Comparison of ENCODE assay signal across 22 cellular contexts in the genomic region with DNA sequence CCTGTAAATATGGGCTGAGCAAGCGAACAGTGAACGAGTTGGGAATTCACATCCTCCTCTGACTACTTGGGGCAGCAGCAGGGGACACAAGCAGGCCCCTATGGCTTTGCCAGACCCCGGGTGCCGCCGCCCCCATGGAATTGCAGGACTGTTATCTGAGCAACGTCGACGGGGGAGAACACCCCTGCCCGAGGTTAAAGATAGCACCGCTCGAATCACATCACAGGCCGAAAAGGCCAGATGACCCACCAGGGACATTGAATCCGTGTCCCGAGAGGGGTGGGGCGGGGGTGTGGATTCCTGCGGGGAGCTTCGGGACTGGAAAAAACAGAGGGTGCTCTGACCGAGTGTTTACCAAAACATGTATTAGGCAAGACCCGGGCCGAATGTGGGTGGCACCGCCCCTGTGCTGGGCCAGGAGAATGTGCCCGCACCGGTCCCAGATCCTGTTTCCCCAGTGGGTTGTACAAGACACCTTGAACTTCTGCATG. TPM values are rescaled to one million over a fixed set of nuclear protein-coding genes. Genes with fewer than 3 reads are reported as not detected.
A peak's percentile ranks its signal among the peaks of the same experiment; 100 is the strongest.
DNase-seq lines count a peak whose midpoint lies in the region; ATAC-seq and TF ChIP-seq lines count a peak whose summit lies in the region.
"Had no signal": no experiment of that assay in that cellular context is flagged by ENCODE, and none has a peak within 500 bp of the region (broad histone marks: within the 10 kb centered on the region; RNA-seq: fewer than 3 reads in every experiment).

No MANE protein-coding gene starts in this region.

- CTCF ChIA-PET in PC-3 (lab: Charles Lee): interaction anchor here (0.5 kb wide), 1 partner anchor 264 kb away, joined by 3 read pairs; no protein-coding TSS in a partner anchor

- WGBS in esophagus squamous epithelium, 2 donors: 49 to 56% methylated on average over 3 to 8 of the region's 23 CpGs
- WGBS in right lobe of liver (ENCODE audit: insufficient coverage, low coverage, low lambda C conversion rate, missing lambda C conversion rate): 58% methylated on average over 15 of the region's 23 CpGs

- TF ChIP-seq POLR2A in esophagus squamous epithelium (IDR thresholded peaks at IDR 0.05): no peak
- TF ChIP-seq POLR2A in right lobe of liver (IDR thresholded peaks at IDR 0.05): no peak

- peaks cover 19% of the 10 kb centered on the region for H3K79me2 ChIP-seq in PC-3 (ENCODE audit: low read length)

- H3K4me1 Mint-ChIP-seq in type B pancreatic cell (ENCODE audit: unreplicated experiment): no peaks in the 10 kb centered on the region
- peaks cover 6% of the 10 kb centered on the region for H3K4me1 Mint-ChIP-seq in activated T-helper 17 cell treated with anti-CD3 and anti-CD28 coated beads, Interleukin-2, amount 50 U/mL, for 72 hours

- BruUV-seq in PC-3 (replicated peaks; lab: Mats Ljungman, UMichigan): no TSS peak

- H3K27ac ChIP-seq in PC-3 (ENCODE audit: low read length) (peak overlapping the region; percentile 42), esophagus squamous epithelium (peak overlapping the region; percentile 87 to 94 (median 90)), right lobe of liver (no peak overlapping the region)
- H3K27ac ChIP-seq: neutrophil had no signal

- H3K4me3 ChIP-seq in PC-3 (ENCODE audit: low read length) (peak overlapping the region; percentile 47), esophagus squamous epithelium (peak overlapping the region in 3 of 4 donors; percentile 12 to 38 (median 16)), right lobe of liver (no peak overlapping the region)

- H3K4me2 ChIP-seq in PC-3 (ENCODE audit: low read length): peak overlapping the region; percentile 74
- H3K4me2 ChIP-seq: SK-N-SH had no signal

- H3K36me3 ChIP-seq in PC-3 (ENCODE audit: low read depth, low read length) (peaks cover 8% of the 10 kb centered on the region; the same call in 1 of the 2 replicates), esophagus squamous epithelium (peaks cover 0 to 34% (median 4%) of the 10 kb centered on the region in 3 donors), right lobe of liver (peaks cover 0 to 4% (median 1%) of the 10 kb centered on the region in 4 donors)

- peak overlapping the region; percentile 90 for H3K27ac Mint-ChIP-seq in type B pancreatic cell
- no peak overlapping the region for H3K27ac Mint-ChIP-seq in activated T-helper 17 cell treated with anti-CD3 and anti-CD28 coated beads, Interleukin-2, amount 50 U/mL, for 72 hours
- H3K27ac Mint-ChIP-seq: activated naive CD4-positive, alpha-beta T cell treated with anti-CD3 and anti-CD28 coated beads for 36 hours had no signal

- H2AFZ ChIP-seq in PC-3 (ENCODE audit: low read length): peak overlapping the region; percentile 45; the same call in 1 of the 2 replicates

- no peak overlapping the region for H3K4me3 Mint-ChIP-seq in type B pancreatic cell
- no peak overlapping the region for H3K4me3 Mint-ChIP-seq in activated T-helper 17 cell treated with anti-CD3 and anti-CD28 coated beads, Interleukin-2, amount 50 U/mL, for 72 hours
- H3K4me3 Mint-ChIP-seq: activated naive CD4-positive, alpha-beta T cell treated with anti-CD3 and anti-CD28 coated beads for 36 hours had no signal

- peak; percentile 95 for DNase-seq in PC-3
- DNase-seq in esophagus squamous epithelium (lab: John Stamatoyannopoulos, UW): no peak
- peak in 2 of 3 donors; percentile 37 to 51 for DNase-seq in right lobe of liver
- DNase-seq in type B pancreatic cell (ENCODE audit: extremely low spot score, unreplicated experiment): no peak
- no peak for DNase-seq in stimulated activated CD4-positive, alpha-beta T cell treated with anti-CD3 and anti-CD28 coated beads, Interleukin-12 subunit alpha, Interleukin-12 subunit beta, amount 100 ng/mL, for 4 hours
- no peak for DNase-seq in NCI-H524 treated with DMSO at 0.1 percent for 48 hours (lab: John Stamatoyannopoulos, UW)
- DNase-seq: activated CD4-positive, alpha-beta T cell treated with anti-CD3 and anti-CD28 coated beads for 4 hours; activated naive CD4-positive, alpha-beta T cell treated with anti-CD3 and anti-CD28 coated beads for 36 hours; glutamatergic neuron; IMR-90; NCI-H1048; NCI-H2107; OCI-M1; SK-N-SH; stimulated activated CD4-positive, alpha-beta T cell treated with anti-CD3 and anti-CD28 coated beads, Interleukin-4, amount 100 ng/mL, for 1 hour; substantia nigra had no signal

- ATAC-seq in PC-3: peak; percentile 58
- peak; percentile 58 to 77 (median 70) for ATAC-seq in right lobe of liver
- ATAC-seq in activated T-helper 17 cell treated with anti-CD3 and anti-CD28 coated beads, Interleukin-2, amount 50 U/mL, for 72 hours (replicated peaks): no peak
- ATAC-seq in HG02588 (IDR thresholded peaks at IDR 0.05; ENCODE audit: unreplicated experiment): no peak
- ATAC-seq: HCT116, sciatic nerve had no signal

- peaks cover 6% of the 10 kb centered on the region for H3K36me3 Mint-ChIP-seq in type B pancreatic cell
- H3K36me3 Mint-ChIP-seq in activated T-helper 17 cell treated with anti-CD3 and anti-CD28 coated beads, Interleukin-2, amount 50 U/mL, for 72 hours (ENCODE audit: low read depth): peaks cover 34% of the 10 kb centered on the region

- 0 out of 2 replicates have a peak, but pooled peaks cover 10% of the 10 kb centered on the region for H4K20me1 ChIP-seq in PC-3 (ENCODE audit: low read length)

- no peaks in the 10 kb centered on the region for H3K9me3 Mint-ChIP-seq in type B pancreatic cell
- no peaks in the 10 kb centered on the region for H3K9me3 Mint-ChIP-seq in activated T-helper 17 cell treated with anti-CD3 and anti-CD28 coated beads, Interleukin-2, amount 50 U/mL, for 72 hours
- H3K9me3 Mint-ChIP-seq: activated naive CD4-positive, alpha-beta T cell treated with anti-CD3 and anti-CD28 coated beads for 36 hours had no signal

- no peak overlapping the region for H3K9ac ChIP-seq in PC-3 (ENCODE audit: low read length)
- H3K9ac ChIP-seq: SK-N-SH had no signal

- H3K9me2 ChIP-seq in PC-3 (replicated peaks; ENCODE audit: low read length): no peaks in the 10 kb centered on the region
- H3K9me2 ChIP-seq: SK-N-SH had no signal

- H3K9me3 ChIP-seq in PC-3 (ENCODE audit: low read length) (no peaks in the 10 kb centered on the region), esophagus squamous epithelium (no peaks in the 10 kb centered on the region), right lobe of liver (no peaks in the 10 kb centered on the region)
- H3K9me3 ChIP-seq: neutrophil, SK-N-SH had no signal

- H3F3A ChIP-seq in PC-3 (ENCODE audit: low read length, unreplicated experiment): peaks cover 3% of the 10 kb centered on the region

- POLR2A ChIA-PET in PC-3 (lab: Charles Lee; ENCODE audit: unreplicated experiment): no interaction called here

- H3K4me1 ChIP-seq in PC-3 (ENCODE audit: insufficient read depth, low read length): peaks cover 16% of the 10 kb centered on the region
- H3K4me1 ChIP-seq in esophagus squamous epithelium: peaks cover 11 to 56% (median 18%) of the 10 kb centered on the region in 3 donors
- H3K4me1 ChIP-seq in right lobe of liver: no peaks in the 10 kb centered on the region

- TF ChIP-seq CTCF in PC-3 (conservative IDR thresholded peaks at IDR 0.05; ENCODE audit: low read depth, low read length) (no peak), esophagus squamous epithelium (IDR thresholded peaks at IDR 0.05) (no peak), right lobe of liver (IDR thresholded peaks at IDR 0.05) (no peak), type B pancreatic cell (conservative IDR thresholded peaks at IDR 0.05) (no peak)

- intact Hi-C loops in PC-3 (cut with micrococcal nuclease) (no loop called here), esophagus squamous epithelium (cut with DNase I) (no loop called here), right lobe of liver (cut with DNase I) (no loop called here)

- H3K27me3 Mint-ChIP-seq in type B pancreatic cell: no peaks in the 10 kb centered on the region
- no peaks in the 10 kb centered on the region for H3K27me3 Mint-ChIP-seq in activated T-helper 17 cell treated with anti-CD3 and anti-CD28 coated beads, Interleukin-2, amount 50 U/mL, for 72 hours

- H3K27me3 ChIP-seq in PC-3 (ENCODE audit: low read length) (no peaks in the 10 kb centered on the region), esophagus squamous epithelium (no peaks in the 10 kb centered on the region), right lobe of liver (no peaks in the 10 kb centered on the region)
- H3K27me3 ChIP-seq: neutrophil had no signal

RNA-seq across cellular contexts. Expression of gene FEM1A, which starts 9.1 kb away (rescaled TPM):
- total RNA-seq in PC-3 (2014; rRNA removed): 28.1 and 30.6 TPM in 2 replicates
- total RNA-seq in esophagus squamous epithelium: 10 to 100 TPM; 16.8 to 22.7 (median 18.4) TPM
- total RNA-seq in right lobe of liver: 10 to 100 TPM in 2 of 6 experiments, 1 to 10 TPM in 4; 4.7 to 11.9 (median 5.6) TPM
- total RNA-seq in type B pancreatic cell (ENCODE audit: low replicate concordance): 13.3 and 13.7 TPM in 2 replicates
- 10 to 100 TPM in 1 of 2 donors, 1 to 10 TPM in 1; 7.1 to 15.4 TPM for total RNA-seq in activated T-helper 17 cell treated with anti-CD3 and anti-CD28 coated beads, Interleukin-2, amount 50 U/mL, for 72 hours

RNA-seq across cellular contexts. Expression of gene TICAM1, which starts 30.9 kb away (rescaled TPM):
- total RNA-seq in PC-3 (2014; rRNA removed) (6.5 and 17.0 TPM in 2 replicates), esophagus squamous epithelium (10 to 100 TPM in 3 of 4 donors, 1 to 10 TPM in 1; 9.6 to 28.7 (median 16.8) TPM), right lobe of liver (10 to 100 TPM in 1 of 6 experiments, 1 to 10 TPM in 5; 6.9 to 14.6 (median 9.4) TPM), type B pancreatic cell (ENCODE audit: low replicate concordance) (8.3 and 20.5 TPM in 2 replicates)
- 10 to 100 TPM; 27.6 to 36.1 TPM for total RNA-seq in activated T-helper 17 cell treated with anti-CD3 and anti-CD28 coated beads, Interleukin-2, amount 50 U/mL, for 72 hours
- total RNA-seq: G401 had no signal

Comparison
In these comparisons a context has a peak if more than half of its experiments do, and no peak if none do; other contexts are left out.
1. ATAC-seq: peak in PC-3 (single experiment) and right lobe of liver (4 of 4); none in activated T-helper 17 cell treated with anti-CD3 and anti-CD28 coated beads, Interleukin-2, amount 50 U/mL, for 72 hours (single experiment) and HG02588 (single experiment).
2. DNase-seq: peak in PC-3 (single experiment) and right lobe of liver (2 of 3); none in esophagus squamous epithelium (single experiment), type B pancreatic cell (single experiment), stimulated activated CD4-positive, alpha-beta T cell treated with anti-CD3 and anti-CD28 coated beads, Interleukin-12 subunit alpha, Interleukin-12 subunit beta, amount 100 ng/mL, for 4 hours (single experiment) and NCI-H524 treated with DMSO at 0.1 percent for 48 hours (single experiment).
3. H3K27ac ChIP-seq: peak in PC-3 (single experiment) and esophagus squamous epithelium (4 of 4); none in right lobe of liver (0 of 3).
4. H3K4me3 ChIP-seq: peak in PC-3 (single experiment) and esophagus squamous epithelium (3 of 4); none in right lobe of liver (0 of 3).